ENCODE assay signal across 1 cellular context in the genomic region with DNA sequence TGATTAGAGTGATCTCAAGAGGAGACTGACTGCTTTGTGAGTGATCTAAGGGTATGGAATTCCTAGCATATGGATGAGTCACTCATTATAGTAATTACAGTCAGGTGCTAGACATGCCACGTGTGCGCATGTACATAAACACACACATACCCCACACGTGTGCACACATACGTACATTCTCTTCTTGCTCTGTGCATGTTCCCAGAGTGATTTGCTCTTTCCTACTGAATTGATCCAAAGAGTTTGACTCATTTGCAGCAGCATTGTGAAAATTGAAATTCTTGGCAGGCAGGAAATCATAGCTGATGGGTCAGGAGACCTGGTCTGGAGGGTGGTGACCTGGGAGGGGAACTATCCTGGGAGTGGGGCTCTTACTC.
TF ChIP-seq lines count a peak whose summit lies in the region.

No MANE protein-coding gene starts in this region.

TF ChIP-seq in HepG2, 621 proteins besides CTCF, POLR2A, EP300 and RAD21:
- TF ChIP-seq, protein P1, sequence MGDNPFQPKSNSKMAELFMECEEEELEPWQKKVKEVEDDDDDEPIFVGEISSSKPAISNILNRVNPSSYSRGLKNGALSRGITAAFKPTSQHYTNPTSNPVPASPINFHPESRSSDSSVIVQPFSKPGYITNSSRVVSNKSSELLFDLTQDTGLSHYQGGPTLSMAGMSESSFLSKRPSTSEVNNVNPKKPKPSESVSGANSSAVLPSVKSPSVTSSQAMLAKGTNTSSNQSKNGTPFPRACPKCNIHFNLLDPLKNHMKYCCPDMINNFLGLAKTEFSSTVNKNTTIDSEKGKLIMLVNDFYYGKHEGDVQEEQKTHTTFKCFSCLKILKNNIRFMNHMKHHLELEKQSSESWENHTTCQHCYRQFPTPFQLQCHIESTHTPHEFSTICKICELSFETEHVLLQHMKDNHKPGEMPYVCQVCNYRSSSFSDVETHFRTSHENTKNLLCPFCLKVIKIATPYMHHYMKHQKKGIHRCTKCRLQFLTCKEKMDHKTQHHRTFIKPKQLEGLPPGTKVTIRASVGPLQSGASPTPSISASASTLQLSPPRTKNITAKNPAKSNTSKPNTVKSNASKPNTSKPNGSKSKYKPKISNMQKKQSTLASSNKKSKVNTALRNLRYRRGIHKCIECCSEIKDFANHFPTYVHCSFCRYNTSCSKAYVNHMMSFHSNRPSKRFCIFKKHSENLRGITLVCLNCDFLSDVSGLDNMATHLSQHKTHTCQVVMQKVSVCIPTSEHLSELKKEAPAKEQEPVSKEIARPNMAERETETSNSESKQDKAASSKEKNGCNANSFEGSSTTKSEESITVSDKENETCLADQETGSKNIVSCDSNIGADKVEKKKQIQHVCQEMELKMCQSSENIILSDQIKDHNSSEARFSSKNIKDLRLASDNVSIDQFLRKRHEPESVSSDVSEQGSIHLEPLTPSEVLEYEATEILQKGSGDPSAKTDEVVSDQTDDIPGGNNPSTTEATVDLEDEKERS (CRISPR knock-in tag; IDR thresholded peaks at IDR 0.05), result no peak
- no peak for TF ChIP-seq ZNF839 (CRISPR knock-in tag; IDR thresholded peaks at IDR 0.05; ENCODE audit: borderline replicate concordance)
- no peak for TF ChIP-seq SOX13 (IDR thresholded peaks at IDR 0.05)
- TF ChIP-seq SOX13 (CRISPR knock-in tag; conservative IDR thresholded peaks at IDR 0.05 in 1 of 2, IDR thresholded peaks at IDR 0.05 in 1 of 2), result no peak
- no peak for TF ChIP-seq CENPT (CRISPR knock-in tag; IDR thresholded peaks at IDR 0.05; ENCODE audit: low read depth)
- no peak for TF ChIP-seq ZNF75D (CRISPR knock-in tag; IDR thresholded peaks at IDR 0.05; ENCODE audit: borderline replicate concordance)
- TF ChIP-seq ATRX (CRISPR knock-in tag; IDR thresholded peaks at IDR 0.05; ENCODE audit: borderline replicate concordance), result no peak
- TF ChIP-seq GABPB1 (CRISPR knock-in tag; IDR thresholded peaks at IDR 0.05), result no peak
- TF ChIP-seq ZC3H4 (CRISPR knock-in tag; IDR thresholded peaks at IDR 0.05; ENCODE audit: borderline replicate concordance), result no peak
- no peak for TF ChIP-seq SIN3A (IDR thresholded peaks at IDR 0.05; ENCODE audit: borderline replicate concordance, low read depth, low read length)
- TF ChIP-seq, protein P2, sequence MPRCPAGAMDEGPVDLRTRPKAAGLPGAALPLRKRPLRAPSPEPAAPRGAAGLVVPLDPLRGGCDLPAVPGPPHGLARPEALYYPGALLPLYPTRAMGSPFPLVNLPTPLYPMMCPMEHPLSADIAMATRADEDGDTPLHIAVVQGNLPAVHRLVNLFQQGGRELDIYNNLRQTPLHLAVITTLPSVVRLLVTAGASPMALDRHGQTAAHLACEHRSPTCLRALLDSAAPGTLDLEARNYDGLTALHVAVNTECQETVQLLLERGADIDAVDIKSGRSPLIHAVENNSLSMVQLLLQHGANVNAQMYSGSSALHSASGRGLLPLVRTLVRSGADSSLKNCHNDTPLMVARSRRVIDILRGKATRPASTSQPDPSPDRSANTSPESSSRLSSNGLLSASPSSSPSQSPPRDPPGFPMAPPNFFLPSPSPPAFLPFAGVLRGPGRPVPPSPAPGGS (CRISPR knock-in tag; IDR thresholded peaks at IDR 0.05), result no peak
- TF ChIP-seq REXO4 (CRISPR knock-in tag; IDR thresholded peaks at IDR 0.05; ENCODE audit: borderline replicate concordance), result no peak
- TF ChIP-seq, protein P3, sequence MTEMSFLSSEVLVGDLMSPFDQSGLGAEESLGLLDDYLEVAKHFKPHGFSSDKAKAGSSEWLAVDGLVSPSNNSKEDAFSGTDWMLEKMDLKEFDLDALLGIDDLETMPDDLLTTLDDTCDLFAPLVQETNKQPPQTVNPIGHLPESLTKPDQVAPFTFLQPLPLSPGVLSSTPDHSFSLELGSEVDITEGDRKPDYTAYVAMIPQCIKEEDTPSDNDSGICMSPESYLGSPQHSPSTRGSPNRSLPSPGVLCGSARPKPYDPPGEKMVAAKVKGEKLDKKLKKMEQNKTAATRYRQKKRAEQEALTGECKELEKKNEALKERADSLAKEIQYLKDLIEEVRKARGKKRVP (CRISPR knock-in tag; IDR thresholded peaks at IDR 0.05), result no peak
- TF ChIP-seq, protein P4, sequence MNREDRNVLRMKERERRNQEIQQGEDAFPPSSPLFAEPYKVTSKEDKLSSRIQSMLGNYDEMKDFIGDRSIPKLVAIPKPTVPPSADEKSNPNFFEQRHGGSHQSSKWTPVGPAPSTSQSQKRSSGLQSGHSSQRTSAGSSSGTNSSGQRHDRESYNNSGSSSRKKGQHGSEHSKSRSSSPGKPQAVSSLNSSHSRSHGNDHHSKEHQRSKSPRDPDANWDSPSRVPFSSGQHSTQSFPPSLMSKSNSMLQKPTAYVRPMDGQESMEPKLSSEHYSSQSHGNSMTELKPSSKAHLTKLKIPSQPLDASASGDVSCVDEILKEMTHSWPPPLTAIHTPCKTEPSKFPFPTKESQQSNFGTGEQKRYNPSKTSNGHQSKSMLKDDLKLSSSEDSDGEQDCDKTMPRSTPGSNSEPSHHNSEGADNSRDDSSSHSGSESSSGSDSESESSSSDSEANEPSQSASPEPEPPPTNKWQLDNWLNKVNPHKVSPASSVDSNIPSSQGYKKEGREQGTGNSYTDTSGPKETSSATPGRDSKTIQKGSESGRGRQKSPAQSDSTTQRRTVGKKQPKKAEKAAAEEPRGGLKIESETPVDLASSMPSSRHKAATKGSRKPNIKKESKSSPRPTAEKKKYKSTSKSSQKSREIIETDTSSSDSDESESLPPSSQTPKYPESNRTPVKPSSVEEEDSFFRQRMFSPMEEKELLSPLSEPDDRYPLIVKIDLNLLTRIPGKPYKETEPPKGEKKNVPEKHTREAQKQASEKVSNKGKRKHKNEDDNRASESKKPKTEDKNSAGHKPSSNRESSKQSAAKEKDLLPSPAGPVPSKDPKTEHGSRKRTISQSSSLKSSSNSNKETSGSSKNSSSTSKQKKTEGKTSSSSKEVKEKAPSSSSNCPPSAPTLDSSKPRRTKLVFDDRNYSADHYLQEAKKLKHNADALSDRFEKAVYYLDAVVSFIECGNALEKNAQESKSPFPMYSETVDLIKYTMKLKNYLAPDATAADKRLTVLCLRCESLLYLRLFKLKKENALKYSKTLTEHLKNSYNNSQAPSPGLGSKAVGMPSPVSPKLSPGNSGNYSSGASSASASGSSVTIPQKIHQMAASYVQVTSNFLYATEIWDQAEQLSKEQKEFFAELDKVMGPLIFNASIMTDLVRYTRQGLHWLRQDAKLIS (CRISPR knock-in tag; IDR thresholded peaks at IDR 0.05), result no peak
- TF ChIP-seq POLR2G (IDR thresholded peaks at IDR 0.05; ENCODE audit: low read depth, low read length), result no peak
- TF ChIP-seq, protein P5, sequence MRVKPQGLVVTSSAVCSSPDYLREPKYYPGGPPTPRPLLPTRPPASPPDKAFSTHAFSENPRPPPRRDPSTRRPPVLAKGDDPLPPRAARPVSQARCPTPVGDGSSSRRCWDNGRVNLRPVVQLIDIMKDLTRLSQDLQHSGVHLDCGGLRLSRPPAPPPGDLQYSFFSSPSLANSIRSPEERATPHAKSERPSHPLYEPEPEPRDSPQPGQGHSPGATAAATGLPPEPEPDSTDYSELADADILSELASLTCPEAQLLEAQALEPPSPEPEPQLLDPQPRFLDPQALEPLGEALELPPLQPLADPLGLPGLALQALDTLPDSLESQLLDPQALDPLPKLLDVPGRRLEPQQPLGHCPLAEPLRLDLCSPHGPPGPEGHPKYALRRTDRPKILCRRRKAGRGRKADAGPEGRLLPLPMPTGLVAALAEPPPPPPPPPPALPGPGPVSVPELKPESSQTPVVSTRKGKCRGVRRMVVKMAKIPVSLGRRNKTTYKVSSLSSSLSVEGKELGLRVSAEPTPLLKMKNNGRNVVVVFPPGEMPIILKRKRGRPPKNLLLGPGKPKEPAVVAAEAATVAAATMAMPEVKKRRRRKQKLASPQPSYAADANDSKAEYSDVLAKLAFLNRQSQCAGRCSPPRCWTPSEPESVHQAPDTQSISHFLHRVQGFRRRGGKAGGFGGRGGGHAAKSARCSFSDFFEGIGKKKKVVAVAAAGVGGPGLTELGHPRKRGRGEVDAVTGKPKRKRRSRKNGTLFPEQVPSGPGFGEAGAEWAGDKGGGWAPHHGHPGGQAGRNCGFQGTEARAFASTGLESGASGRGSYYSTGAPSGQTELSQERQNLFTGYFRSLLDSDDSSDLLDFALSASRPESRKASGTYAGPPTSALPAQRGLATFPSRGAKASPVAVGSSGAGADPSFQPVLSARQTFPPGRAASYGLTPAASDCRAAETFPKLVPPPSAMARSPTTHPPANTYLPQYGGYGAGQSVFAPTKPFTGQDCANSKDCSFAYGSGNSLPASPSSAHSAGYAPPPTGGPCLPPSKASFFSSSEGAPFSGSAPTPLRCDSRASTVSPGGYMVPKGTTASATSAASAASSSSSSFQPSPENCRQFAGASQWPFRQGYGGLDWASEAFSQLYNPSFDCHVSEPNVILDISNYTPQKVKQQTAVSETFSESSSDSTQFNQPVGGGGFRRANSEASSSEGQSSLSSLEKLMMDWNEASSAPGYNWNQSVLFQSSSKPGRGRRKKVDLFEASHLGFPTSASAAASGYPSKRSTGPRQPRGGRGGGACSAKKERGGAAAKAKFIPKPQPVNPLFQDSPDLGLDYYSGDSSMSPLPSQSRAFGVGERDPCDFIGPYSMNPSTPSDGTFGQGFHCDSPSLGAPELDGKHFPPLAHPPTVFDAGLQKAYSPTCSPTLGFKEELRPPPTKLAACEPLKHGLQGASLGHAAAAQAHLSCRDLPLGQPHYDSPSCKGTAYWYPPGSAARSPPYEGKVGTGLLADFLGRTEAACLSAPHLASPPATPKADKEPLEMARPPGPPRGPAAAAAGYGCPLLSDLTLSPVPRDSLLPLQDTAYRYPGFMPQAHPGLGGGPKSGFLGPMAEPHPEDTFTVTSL (CRISPR knock-in tag; IDR thresholded peaks at IDR 0.05; ENCODE audit: borderline replicate concordance), result no peak
- TF ChIP-seq, protein P6, sequence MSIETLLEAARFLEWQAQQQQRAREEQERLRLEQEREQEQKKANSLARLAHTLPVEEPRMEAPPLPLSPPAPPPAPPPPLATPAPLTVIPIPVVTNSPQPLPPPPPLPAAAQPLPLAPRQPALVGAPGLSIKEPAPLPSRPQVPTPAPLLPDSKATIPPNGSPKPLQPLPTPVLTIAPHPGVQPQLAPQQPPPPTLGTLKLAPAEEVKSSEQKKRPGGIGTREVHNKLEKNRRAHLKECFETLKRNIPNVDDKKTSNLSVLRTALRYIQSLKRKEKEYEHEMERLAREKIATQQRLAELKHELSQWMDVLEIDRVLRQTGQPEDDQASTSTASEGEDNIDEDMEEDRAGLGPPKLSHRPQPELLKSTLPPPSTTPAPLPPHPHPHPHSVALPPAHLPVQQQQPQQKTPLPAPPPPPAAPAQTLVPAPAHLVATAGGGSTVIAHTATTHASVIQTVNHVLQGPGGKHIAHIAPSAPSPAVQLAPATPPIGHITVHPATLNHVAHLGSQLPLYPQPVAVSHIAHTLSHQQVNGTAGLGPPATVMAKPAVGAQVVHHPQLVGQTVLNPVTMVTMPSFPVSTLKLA (IDR thresholded peaks at IDR 0.05), result no peak
